ENCODE assay signal across 5 cellular contexts in genomic region chr22:39707351-39707750, GRCh38.
"Had no signal": no experiment of that assay in that cellular context is flagged by ENCODE, and none has a peak within 500 bp of the region (broad histone marks: within the 10 kb centered on the region; RNA-seq: fewer than 3 reads in every experiment).

No MANE protein-coding gene starts in this region.

- DNase-seq: GOT3, H7, HFFc6 had no signal

- H3K36me3 ChIP-seq: HAP-1 had no signal

- H3K4me3 ChIP-seq: HAP-1 had no signal

- H3K9me3 ChIP-seq: HAP-1 had no signal

- H3K27ac ChIP-seq: HL-60 had no signal
